ENCODE assay signal across 1 cellular context in the genomic region with DNA sequence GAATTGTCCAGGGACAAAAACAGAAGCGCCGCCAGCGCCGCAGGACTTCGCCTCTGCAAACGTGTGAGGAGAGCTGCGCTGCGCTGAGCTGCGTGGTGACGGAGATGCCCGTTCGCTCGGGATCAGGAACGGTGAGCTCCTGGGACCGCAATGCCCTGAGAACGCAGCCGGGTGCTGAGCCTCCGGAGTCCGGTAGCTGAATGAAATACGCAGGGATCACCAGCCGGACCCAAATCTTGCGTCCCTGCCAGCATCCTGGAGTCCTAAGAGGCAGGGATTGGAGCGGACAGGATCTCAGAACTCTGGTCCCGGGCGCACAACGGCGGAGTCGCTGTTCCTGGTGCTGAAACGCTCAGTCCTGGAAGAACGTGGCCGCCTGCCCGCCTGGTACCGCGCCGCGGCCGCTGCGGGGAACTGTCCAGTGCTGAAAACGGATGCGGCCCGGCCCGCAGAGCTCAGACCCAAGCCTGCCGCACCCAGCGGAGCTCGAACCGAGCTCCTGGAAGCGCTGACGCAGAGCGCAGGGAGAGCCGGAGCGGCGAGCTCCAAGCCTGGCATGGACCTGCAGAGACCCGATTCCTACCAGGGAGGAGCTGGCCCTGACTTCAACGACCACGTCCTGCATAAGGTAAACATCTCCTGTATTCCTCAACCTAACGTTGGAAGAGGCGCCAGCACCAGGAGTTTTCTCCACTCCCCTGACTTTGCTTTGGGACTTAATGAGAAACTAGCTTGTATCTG.
TF ChIP-seq lines count a peak whose summit lies in the region.

No MANE protein-coding gene starts in this region.

TF ChIP-seq in SK-N-SH treated with all-trans-retinoic acid at 6 μM for 48 hours, 23 proteins besides CTCF, POLR2A, EP300 and RAD21 (continued from another document):
- TF ChIP-seq ARNTL (CRISPR knock-in tag; IDR thresholded peaks at IDR 0.05; ENCODE audit: borderline replicate concordance, low read depth) (peak; percentile 63; the same call in 1 of the 2 replicates), ZFP30 (CRISPR knock-in tag; IDR thresholded peaks at IDR 0.05) (peak; percentile 71; the same call in 1 of the 2 replicates)
